2 cellular contexts compared by ENCODE assay signal in the genomic region with DNA sequence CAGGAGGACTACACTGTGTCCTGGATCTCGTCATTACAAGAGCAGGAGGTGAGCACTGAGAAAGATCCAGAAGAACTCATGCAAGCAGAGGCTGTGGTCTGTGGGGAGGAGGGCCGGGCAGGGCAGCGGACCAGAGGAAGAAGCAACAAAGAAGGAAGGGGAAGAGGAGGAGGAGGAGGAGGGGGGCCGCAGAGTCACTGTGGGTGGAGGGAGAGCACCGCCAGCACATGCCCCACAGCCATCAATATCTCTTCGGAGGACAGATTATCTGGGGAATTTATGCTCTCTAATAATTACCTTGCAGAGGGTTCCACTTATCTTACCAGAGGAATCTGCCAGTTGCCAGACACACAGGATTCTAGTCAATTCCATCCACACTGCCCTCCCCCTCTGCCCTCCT.
TF ChIP-seq lines count a peak whose summit lies in the region.

No MANE protein-coding gene starts in this region.

TF ChIP-seq in SK-N-SH, 30 proteins besides CTCF, POLR2A, EP300 and RAD21 (continued from another document):
- TF ChIP-seq, protein P1, sequence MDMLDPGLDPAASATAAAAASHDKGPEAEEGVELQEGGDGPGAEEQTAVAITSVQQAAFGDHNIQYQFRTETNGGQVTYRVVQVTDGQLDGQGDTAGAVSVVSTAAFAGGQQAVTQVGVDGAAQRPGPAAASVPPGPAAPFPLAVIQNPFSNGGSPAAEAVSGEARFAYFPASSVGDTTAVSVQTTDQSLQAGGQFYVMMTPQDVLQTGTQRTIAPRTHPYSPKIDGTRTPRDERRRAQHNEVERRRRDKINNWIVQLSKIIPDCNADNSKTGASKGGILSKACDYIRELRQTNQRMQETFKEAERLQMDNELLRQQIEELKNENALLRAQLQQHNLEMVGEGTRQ (IDR thresholded peaks at IDR 0.05; ENCODE audit: borderline replicate concordance, low read depth, low read length), result no peak
- no peak for TF ChIP-seq YY1 (IDR thresholded peaks at IDR 0.05; ENCODE audit: low read depth)
- TF ChIP-seq CHD2 (IDR thresholded peaks at IDR 0.05; ENCODE audit: low read length, partially characterized antibody), result peak; percentile 10
- no peak for TF ChIP-seq RFX5 (IDR thresholded peaks at IDR 0.05; ENCODE audit: low read length)
- peak; percentile 63 for TF ChIP-seq RCOR1 (IDR thresholded peaks at IDR 0.05; ENCODE audit: low read length)

TF ChIP-seq in SK-N-SH treated with all-trans-retinoic acid at 6 μM for 48 hours, 23 proteins besides CTCF, POLR2A, EP300 and RAD21 (continued from another document):
- TF ChIP-seq, protein P2, sequence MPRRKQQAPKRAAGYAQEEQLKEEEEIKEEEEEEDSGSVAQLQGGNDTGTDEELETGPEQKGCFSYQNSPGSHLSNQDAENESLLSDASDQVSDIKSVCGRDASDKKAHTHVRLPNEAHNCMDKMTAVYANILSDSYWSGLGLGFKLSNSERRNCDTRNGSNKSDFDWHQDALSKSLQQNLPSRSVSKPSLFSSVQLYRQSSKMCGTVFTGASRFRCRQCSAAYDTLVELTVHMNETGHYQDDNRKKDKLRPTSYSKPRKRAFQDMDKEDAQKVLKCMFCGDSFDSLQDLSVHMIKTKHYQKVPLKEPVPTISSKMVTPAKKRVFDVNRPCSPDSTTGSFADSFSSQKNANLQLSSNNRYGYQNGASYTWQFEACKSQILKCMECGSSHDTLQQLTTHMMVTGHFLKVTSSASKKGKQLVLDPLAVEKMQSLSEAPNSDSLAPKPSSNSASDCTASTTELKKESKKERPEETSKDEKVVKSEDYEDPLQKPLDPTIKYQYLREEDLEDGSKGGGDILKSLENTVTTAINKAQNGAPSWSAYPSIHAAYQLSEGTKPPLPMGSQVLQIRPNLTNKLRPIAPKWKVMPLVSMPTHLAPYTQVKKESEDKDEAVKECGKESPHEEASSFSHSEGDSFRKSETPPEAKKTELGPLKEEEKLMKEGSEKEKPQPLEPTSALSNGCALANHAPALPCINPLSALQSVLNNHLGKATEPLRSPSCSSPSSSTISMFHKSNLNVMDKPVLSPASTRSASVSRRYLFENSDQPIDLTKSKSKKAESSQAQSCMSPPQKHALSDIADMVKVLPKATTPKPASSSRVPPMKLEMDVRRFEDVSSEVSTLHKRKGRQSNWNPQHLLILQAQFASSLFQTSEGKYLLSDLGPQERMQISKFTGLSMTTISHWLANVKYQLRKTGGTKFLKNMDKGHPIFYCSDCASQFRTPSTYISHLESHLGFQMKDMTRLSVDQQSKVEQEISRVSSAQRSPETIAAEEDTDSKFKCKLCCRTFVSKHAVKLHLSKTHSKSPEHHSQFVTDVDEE (CRISPR knock-in tag; IDR thresholded peaks at IDR 0.05), result no peak
- TF ChIP-seq, protein P3, sequence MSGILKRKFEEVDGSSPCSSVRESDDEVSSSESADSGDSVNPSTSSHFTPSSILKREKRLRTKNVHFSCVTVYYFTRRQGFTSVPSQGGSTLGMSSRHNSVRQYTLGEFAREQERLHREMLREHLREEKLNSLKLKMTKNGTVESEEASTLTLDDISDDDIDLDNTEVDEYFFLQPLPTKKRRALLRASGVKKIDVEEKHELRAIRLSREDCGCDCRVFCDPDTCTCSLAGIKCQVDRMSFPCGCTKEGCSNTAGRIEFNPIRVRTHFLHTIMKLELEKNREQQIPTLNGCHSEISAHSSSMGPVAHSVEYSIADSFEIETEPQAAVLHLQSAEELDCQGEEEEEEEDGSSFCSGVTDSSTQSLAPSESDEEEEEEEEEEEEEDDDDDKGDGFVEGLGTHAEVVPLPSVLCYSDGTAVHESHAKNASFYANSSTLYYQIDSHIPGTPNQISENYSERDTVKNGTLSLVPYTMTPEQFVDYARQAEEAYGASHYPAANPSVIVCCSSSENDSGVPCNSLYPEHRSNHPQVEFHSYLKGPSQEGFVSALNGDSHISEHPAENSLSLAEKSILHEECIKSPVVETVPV (CRISPR knock-in tag; IDR thresholded peaks at IDR 0.05), result no peak
- TF ChIP-seq, protein P4, sequence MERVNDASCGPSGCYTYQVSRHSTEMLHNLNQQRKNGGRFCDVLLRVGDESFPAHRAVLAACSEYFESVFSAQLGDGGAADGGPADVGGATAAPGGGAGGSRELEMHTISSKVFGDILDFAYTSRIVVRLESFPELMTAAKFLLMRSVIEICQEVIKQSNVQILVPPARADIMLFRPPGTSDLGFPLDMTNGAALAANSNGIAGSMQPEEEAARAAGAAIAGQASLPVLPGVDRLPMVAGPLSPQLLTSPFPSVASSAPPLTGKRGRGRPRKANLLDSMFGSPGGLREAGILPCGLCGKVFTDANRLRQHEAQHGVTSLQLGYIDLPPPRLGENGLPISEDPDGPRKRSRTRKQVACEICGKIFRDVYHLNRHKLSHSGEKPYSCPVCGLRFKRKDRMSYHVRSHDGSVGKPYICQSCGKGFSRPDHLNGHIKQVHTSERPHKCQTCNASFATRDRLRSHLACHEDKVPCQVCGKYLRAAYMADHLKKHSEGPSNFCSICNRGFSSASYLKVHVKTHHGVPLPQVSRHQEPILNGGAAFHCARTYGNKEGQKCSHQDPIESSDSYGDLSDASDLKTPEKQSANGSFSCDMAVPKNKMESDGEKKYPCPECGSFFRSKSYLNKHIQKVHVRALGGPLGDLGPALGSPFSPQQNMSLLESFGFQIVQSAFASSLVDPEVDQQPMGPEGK (CRISPR knock-in tag; IDR thresholded peaks at IDR 0.05; ENCODE audit: borderline replicate concordance), result no peak
- TF ChIP-seq, protein P5, sequence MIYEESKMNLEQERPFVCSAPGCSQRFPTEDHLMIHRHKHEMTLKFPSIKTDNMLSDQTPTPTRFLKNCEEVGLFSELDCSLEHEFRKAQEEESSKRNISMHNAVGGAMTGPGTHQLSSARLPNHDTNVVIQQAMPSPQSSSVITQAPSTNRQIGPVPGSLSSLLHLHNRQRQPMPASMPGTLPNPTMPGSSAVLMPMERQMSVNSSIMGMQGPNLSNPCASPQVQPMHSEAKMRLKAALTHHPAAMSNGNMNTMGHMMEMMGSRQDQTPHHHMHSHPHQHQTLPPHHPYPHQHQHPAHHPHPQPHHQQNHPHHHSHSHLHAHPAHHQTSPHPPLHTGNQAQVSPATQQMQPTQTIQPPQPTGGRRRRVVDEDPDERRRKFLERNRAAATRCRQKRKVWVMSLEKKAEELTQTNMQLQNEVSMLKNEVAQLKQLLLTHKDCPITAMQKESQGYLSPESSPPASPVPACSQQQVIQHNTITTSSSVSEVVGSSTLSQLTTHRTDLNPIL (CRISPR knock-in tag; IDR thresholded peaks at IDR 0.05; ENCODE audit: low read depth), result no peak
- TF ChIP-seq ZC3H10 (CRISPR knock-in tag; IDR thresholded peaks at IDR 0.05) (no peak), ZNF565 (CRISPR knock-in tag; conservative IDR thresholded peaks at IDR 0.05; ENCODE audit: low read depth) (no peak), TOX (CRISPR knock-in tag; IDR thresholded peaks at IDR 0.05; ENCODE audit: borderline replicate concordance) (no peak)
